Comparison of ENCODE assay signal across 1 cellular context in genomic region chr5:138303365-138303764, GRCh38.
TF ChIP-seq lines count a peak whose summit lies in the region.

No MANE protein-coding gene starts in this region.

TF ChIP-seq in endothelial cell of umbilical vein, 7 proteins besides CTCF, POLR2A, EP300 and RAD21:
- TF ChIP-seq MAX (IDR thresholded peaks at IDR 0.05; ENCODE audit: insufficient read depth, insufficient read length) (no peak), FOS (IDR thresholded peaks at IDR 0.05; ENCODE audit: borderline replicate concordance, insufficient read depth, low read length) (peak; percentile 26)
